Comparison of ENCODE assay signal across 8 cellular contexts in genomic region chr19:19062454-19063182, GRCh38. TPM values are rescaled to one million over a fixed set of nuclear protein-coding genes. Genes with fewer than 3 reads are reported as not detected.
DNase-seq lines count a peak whose midpoint lies in the region; ATAC-seq, FAIRE-seq and TF ChIP-seq lines count a peak whose summit lies in the region.

No MANE protein-coding gene starts in this region.

- intact Hi-C loops in K562 (cut with micrococcal nuclease) (loop anchor here (1.0 to 2.0 kb wide), 2 partner anchors 28 to 76 kb away; partner anchors contain the start of gene TMEM161A), testis (cut with DNase I; ENCODE audit: low total_unique reads) (loop anchor here (10.0 kb wide), 1 partner anchor 82 kb away; no protein-coding TSS in a partner anchor)

- FAIRE-seq in K562 (lab: Jason Lieb, UNC): peak; percentile 88

- TF ChIP-seq CTCF in K562 (IDR thresholded peaks at IDR 0.05 in 2 of 3, conservative IDR thresholded peaks at IDR 0.05 in 1 of 3; ENCODE audit: insufficient read depth in 2 of 3, low read depth in 1 of 3, low read length in 3 of 3) (no peak), lung (IDR thresholded peaks at IDR 0.05; ENCODE audit: control extremely low read depth, extremely low read depth) (no peak), testis (IDR thresholded peaks at IDR 0.05) (no peak)

- BruUV-seq in K562 (replicated peaks; lab: Mats Ljungman, UMichigan): TSS peak; percentile 71

- ATAC-seq in K562 (0 out of 3 replicates have a peak, but pooled peaks have one; percentile 2), lung (ENCODE audit: insufficient read depth, low FRiP score) (no peak)

- peak overlapping the region; percentile 84 to 88 for H3K9ac ChIP-seq in K562 (ENCODE audit: insufficient read depth in 1 of 2, low read depth in 2 of 2, low read length in 2 of 2)

- no peaks in the 10 kb centered on the region; a peak in 1 of 5 replicates for H3K27me3 ChIP-seq in K562 (ENCODE audit: control insufficient read depth in 2 of 2, insufficient read depth in 2 of 2, low read length in 2 of 2)
- H3K27me3 ChIP-seq in lung (ENCODE audit: control insufficient read depth, insufficient read depth): no peaks in the 10 kb centered on the region
- H3K27me3 ChIP-seq in testis: no peaks in the 10 kb centered on the region

- peak overlapping the region; percentile 53; the same call in 1 of the 2 replicates for H3K4me3 ChIP-seq in GM08714 (ENCODE audit: low read length)
- peak overlapping the region; percentile 74 for H3K4me3 ChIP-seq in K562
- peak overlapping the region; percentile 56 for H3K4me3 ChIP-seq in lung
- H3K4me3 ChIP-seq in testis: peak overlapping the region; percentile 45 to 75

- H3K79me2 ChIP-seq in K562 (ENCODE audit: control insufficient read depth, insufficient read depth, low read length): peaks cover 71% of the 10 kb centered on the region

- H3K9me3 ChIP-seq in K562 (replicated peaks; ENCODE audit: control insufficient read depth, insufficient read depth, low read depth, low read length) (no peaks in the 10 kb centered on the region), lung (ENCODE audit: control insufficient read depth in 2 of 2, insufficient read depth in 1 of 2, low read length in 1 of 2) (no peaks in the 10 kb centered on the region), testis (no peaks in the 10 kb centered on the region)

- H3K27ac ChIP-seq in K562 (ENCODE audit: extremely low read depth, low read depth, low read length): peak overlapping the region; percentile 89
- peak overlapping the region; percentile 87 to 88 for H3K27ac ChIP-seq in lung (ENCODE audit: low read depth in 1 of 2, low read length in 1 of 2)
- peak overlapping the region in 1 of 2 donors; percentile 76 for H3K27ac ChIP-seq in testis

- TF ChIP-seq EP300 in K562 (IDR thresholded peaks at IDR 0.05; ENCODE audit: low read length): peak; percentile 66; the same call in 1 of the 2 replicates

- POLR2A ChIA-PET in K562 (lab: Yijun Ruan, JAX): interaction anchor here (0.6 to 1.1 kb wide), 6 partner anchors 20 to 344 kb away, joined by 3 to 5 read pairs (median 3); no protein-coding TSS in a partner anchor

- H3K4me2 ChIP-seq in K562 (ENCODE audit: insufficient read depth, low read length): peak overlapping the region; percentile 95

- H3K4me1 ChIP-seq in K562 (replicated peaks in 1 of 2; ENCODE audit: control insufficient read depth in 2 of 2, insufficient read depth in 2 of 2, low read length in 2 of 2) (peaks cover 60 to 81% of the 10 kb centered on the region in 2 experiments), lung (ENCODE audit: control insufficient read depth in 2 of 2, insufficient read depth in 2 of 2, low read length in 2 of 2) (peaks cover 8 to 15% of the 10 kb centered on the region in 2 donors), testis (peaks cover 24% of the 10 kb centered on the region)

- no peak for TF ChIP-seq RAD21 in K562 (CRISPR knock-in tag; conservative IDR thresholded peaks at IDR 0.05 in 1 of 2, IDR thresholded peaks at IDR 0.05 in 1 of 2)

- peaks cover 3% of the 10 kb centered on the region for H3K9me1 ChIP-seq in K562 (ENCODE audit: control insufficient read depth, insufficient read depth, low read length)

- H2AFZ ChIP-seq in K562 (ENCODE audit: low read depth, low read length): peak overlapping the region; percentile 71; the same call in 1 of the 2 replicates

- WGBS in K562 (ENCODE audit: insufficient coverage, low coverage, missing lambda C conversion rate): 3% methylated on average over 4 of the region's 4 CpGs
- whole genome bisulfite sequencing in lung, 2 donors: 77 to 95% methylated on average over 4 of the region's 4 CpGs
- WGBS in testis, 2 donors: 46 to 65% methylated on average over 4 of the region's 4 CpGs

- H3K36me3 ChIP-seq in K562 (ENCODE audit: control insufficient read depth, insufficient read depth, low read length) (peaks cover 31% of the 10 kb centered on the region), lung (ENCODE audit: control insufficient read depth in 2 of 2, insufficient read depth in 2 of 2, low read length in 2 of 2) (peaks cover 0 to 12% of the 10 kb centered on the region in 2 donors), testis (ENCODE audit: low read depth, missing control alignments) (no peaks in the 10 kb centered on the region)

- TF ChIP-seq POLR2A in K562 (conservative IDR thresholded peaks at IDR 0.05) (no peak), testis (IDR thresholded peaks at IDR 0.05) (no peak)

- CTCF ChIA-PET in K562 (lab: Yijun Ruan, JAX; ENCODE audit: low intra/inter-chr PET ratio): no interaction called here

- DNase-seq in NCI-H2107 treated with DMSO at 0.1 percent for 48 hours (lab: John Stamatoyannopoulos, UW; ENCODE audit: unreplicated experiment) (peak; percentile 77), K562 (ENCODE audit: extremely low read depth in 1 of 4, low spot score in 3 of 4) (peak in 2 of 4 experiments; percentile 58 to 86), lung (ENCODE audit: low spot score) (no peak), testis (no peak), NCI-H146 (lab: John Stamatoyannopoulos, UW) (no peak), midbrain (lab: John Stamatoyannopoulos, UW) (no peak)
- DNase-seq in activated CD4-positive, CD25-positive, alpha-beta regulatory T cell treated with anti-CD3 and anti-CD28 coated beads, Interleukin-2, amount 50 U/mL, for 72 hours: no peak

- in situ Hi-C loops in K562 (cut with MboI): no loop called here

- no peaks in the 10 kb centered on the region for H4K20me1 ChIP-seq in K562 (replicated peaks; ENCODE audit: control insufficient read depth, insufficient read depth, low read length)

RNA-seq across cellular contexts. Expression of gene SLC25A42, which starts 1.2 kb away (rescaled TPM):
- 32.0 and 85.4 TPM in 2 replicates for total RNA-seq in K562 (2011; cell fraction: chromatin; rRNA removed; ENCODE audit: low replicate concordance)
- 50.1 and 57.7 TPM in 2 replicates for total RNA-seq in K562 (2011; cell fraction: nucleolus; rRNA removed)
- total RNA-seq in K562 (2011; cell fraction: nucleoplasm; rRNA removed): 45.2 and 57.4 TPM in 2 replicates
- total RNA-seq in K562 (2014; rRNA removed): 14.1 and 15.1 TPM in 2 replicates
- 7.9 and 10.5 TPM in 2 replicates for total RNA-seq in K562 (2014; rRNA removed; fragmentation: Illumina TruSeq; extraction: Trizol)
- 8.7 and 9.9 TPM in 2 replicates for total RNA-seq in K562 (2015; rRNA removed; fragmentation: Illumina TruSeq; extraction: Trizol)
- 30.2 and 32.2 TPM in 2 replicates for total RNA-seq in K562 (2021)
- polyA plus RNA-seq in K562 (2011; rRNA removed): 17.0 and 19.4 TPM in 2 replicates
- 21.5 and 36.4 TPM in 2 replicates for polyA plus RNA-seq in K562 (2011; cell fraction: cytosol; rRNA removed)
- 66.0 and 91.7 TPM in 2 replicates for polyA plus RNA-seq in K562 (2011; cell fraction: nucleus; rRNA removed)
- polyA plus RNA-seq in K562 (2012): 17.8 and 23.7 TPM in 2 replicates
- polyA plus RNA-seq in K562 (2014; fragmentation: Illumina TruSeq; extraction: Trizol): 16.4 and 23.3 TPM in 2 replicates
- polyA plus RNA-seq in K562 (2014; fragmentation: Nextera tagmentation; extraction: Ambion mirVana): 1 to 10 TPM in 1 of 2 experiments, under 1 TPM in 1; 0.59 to 2.0 TPM
- 24.7 and 25.5 TPM in 2 replicates for polyA plus RNA-seq in K562 (2014; rRNA removed)
- 6.5 and 10.2 TPM in 2 replicates for polyA minus RNA-seq in K562 (2011; rRNA and poly(A)+ RNA removed)
- polyA minus RNA-seq in K562 (2011; cell fraction: cytosol; rRNA and poly(A)+ RNA removed): 11.4 and 14.1 TPM in 2 replicates
- 13.1 and 13.3 TPM in 2 replicates for polyA minus RNA-seq in K562 (2011; cell fraction: nucleus; rRNA and poly(A)+ RNA removed)
- total RNA-seq in lung: 10 to 100 TPM in 1 of 2 donors, 1 to 10 TPM in 1; 7.5 to 10.1 TPM
- polyA plus RNA-seq in lung: 1 to 10 TPM; 5.8 to 6.4 TPM
- 10 to 100 TPM; 14.3 to 14.7 TPM for total RNA-seq in testis
- polyA plus RNA-seq in testis (ENCODE audit: insufficient read depth, low read depth, low replicate concordance): 14.0 TPM

RNA-seq across cellular contexts. Expression of gene ARMC6, which starts 29.2 kb away (rescaled TPM):
- 30.4 and 88.7 TPM in 2 replicates for total RNA-seq in K562 (2011; cell fraction: chromatin; rRNA removed; ENCODE audit: low replicate concordance)
- 63.9 and 75.1 TPM in 2 replicates for total RNA-seq in K562 (2011; cell fraction: nucleolus; rRNA removed)
- total RNA-seq in K562 (2011; cell fraction: nucleoplasm; rRNA removed): 40.5 and 41.2 TPM in 2 replicates
- total RNA-seq in K562 (2014; rRNA removed) (93.4 and 116 TPM in 2 replicates), K562 (2014; rRNA removed; fragmentation: Illumina TruSeq; extraction: Trizol) (25.9 and 40.9 TPM in 2 replicates), K562 (2015; rRNA removed; fragmentation: Illumina TruSeq; extraction: Trizol) (62.3 and 63.9 TPM in 2 replicates), K562 (2021) (69.2 and 73.4 TPM in 2 replicates), lung (10 to 100 TPM; 23.5 to 33.1 TPM), testis (10 to 100 TPM; 53.2 to 57.0 TPM)
- polyA plus RNA-seq in K562 (2011; rRNA removed) (38.1 and 47.1 TPM in 2 replicates), K562 (2014; fragmentation: Illumina TruSeq; extraction: Trizol) (63.6 and 75.5 TPM in 2 replicates), K562 (2014; fragmentation: Nextera tagmentation; extraction: Ambion mirVana) (1 to 10 TPM; 2.1 to 5.4 TPM), K562 (2014; rRNA removed) (65.4 and 76.3 TPM in 2 replicates), lung (10 to 100 TPM; 31.2 to 33.3 TPM), testis (ENCODE audit: insufficient read depth, low read depth, low replicate concordance) (62.0 TPM)
- polyA plus RNA-seq in K562 (2011; cell fraction: cytosol; rRNA removed): 48.2 and 88.3 TPM in 2 replicates
- 48.6 and 65.2 TPM in 2 replicates for polyA plus RNA-seq in K562 (2011; cell fraction: nucleus; rRNA removed)
- 53.4 and 54.5 TPM in 2 replicates for polyA plus RNA-seq in K562 (2012)
- 23.4 and 39.5 TPM in 2 replicates for polyA minus RNA-seq in K562 (2011; rRNA and poly(A)+ RNA removed)
- polyA minus RNA-seq in K562 (2011; cell fraction: cytosol; rRNA and poly(A)+ RNA removed): 50.9 and 61.3 TPM in 2 replicates
- 25.5 and 25.7 TPM in 2 replicates for polyA minus RNA-seq in K562 (2011; cell fraction: nucleus; rRNA and poly(A)+ RNA removed)

RNA-seq across cellular contexts. Expression of gene SUGP2, which starts 29.3 kb away (rescaled TPM):
- 383 and 414 TPM in 2 replicates for total RNA-seq in K562 (2011; cell fraction: chromatin; rRNA removed; ENCODE audit: low replicate concordance)
- 210 and 215 TPM in 2 replicates for total RNA-seq in K562 (2011; cell fraction: nucleolus; rRNA removed)
- 214 and 219 TPM in 2 replicates for total RNA-seq in K562 (2011; cell fraction: nucleoplasm; rRNA removed)
- total RNA-seq in K562 (2014; rRNA removed) (50.6 and 61.7 TPM in 2 replicates), K562 (2014; rRNA removed; fragmentation: Illumina TruSeq; extraction: Trizol) (63.1 and 70.8 TPM in 2 replicates), K562 (2015; rRNA removed; fragmentation: Illumina TruSeq; extraction: Trizol) (60.5 and 61.8 TPM in 2 replicates), K562 (2021) (96.4 and 97.5 TPM in 2 replicates), lung (10 to 100 TPM; 55.2 to 73.4 TPM), testis (100 to 1,000 TPM; 176 to 254 TPM)
- polyA plus RNA-seq in K562 (2011; rRNA removed) (101 and 135 TPM in 2 replicates), K562 (2014; fragmentation: Illumina TruSeq; extraction: Trizol) (82.8 and 89.9 TPM in 2 replicates), K562 (2014; fragmentation: Nextera tagmentation; extraction: Ambion mirVana) (10 to 100 TPM; 13.1 to 22.6 TPM), K562 (2014; rRNA removed) (93.0 and 120 TPM in 2 replicates), lung (10 to 100 TPM; 27.6 to 63.9 TPM), testis (ENCODE audit: insufficient read depth, low read depth, low replicate concordance) (331 TPM)
- polyA plus RNA-seq in K562 (2011; cell fraction: cytosol; rRNA removed): 49.7 and 83.6 TPM in 2 replicates
- 318 and 368 TPM in 2 replicates for polyA plus RNA-seq in K562 (2011; cell fraction: nucleus; rRNA removed)
- polyA plus RNA-seq in K562 (2012): 73.8 and 103 TPM in 2 replicates
- 58.5 and 77.2 TPM in 2 replicates for polyA minus RNA-seq in K562 (2011; rRNA and poly(A)+ RNA removed)
- 32.1 and 32.5 TPM in 2 replicates for polyA minus RNA-seq in K562 (2011; cell fraction: cytosol; rRNA and poly(A)+ RNA removed)
- polyA minus RNA-seq in K562 (2011; cell fraction: nucleus; rRNA and poly(A)+ RNA removed): 80.9 and 135 TPM in 2 replicates
